10 cellular contexts compared by ENCODE assay signal in genomic region chr17:72514888-72515287, GRCh38.
A peak's percentile ranks its signal among the peaks of the same experiment; 100 is the strongest.
DNase-seq lines count a peak whose midpoint lies in the region; TF ChIP-seq lines count a peak whose summit lies in the region.
"Had no signal": no experiment of that assay in that cellular context is flagged by ENCODE, and none has a peak within 500 bp of the region (broad histone marks: within the 10 kb centered on the region; RNA-seq: fewer than 3 reads in every experiment).

No MANE protein-coding gene starts in this region.

- H3K27me3 ChIP-seq in right atrium auricular region, result no peaks in the 10 kb centered on the region
- H3K27me3 ChIP-seq in smooth muscle cell (ENCODE audit: low read depth), result no peaks in the 10 kb centered on the region
- no peaks in the 10 kb centered on the region for H3K27me3 ChIP-seq in MM.1S (replicated peaks; ENCODE audit: insufficient read depth, low read length)

- peak; percentile 62 for DNase-seq in HT1080 (ENCODE audit: low read depth)
- peak; percentile 91 for DNase-seq in astrocyte of the spinal cord (ENCODE audit: low read depth, low spot score)
- DNase-seq in right atrium auricular region (ENCODE audit: low spot score), result no peak
- DNase-seq in smooth muscle cell (lab: John Stamatoyannopoulos, UW; ENCODE audit: unreplicated experiment), result no peak
- no peak for DNase-seq in NCI-H2081 (lab: John Stamatoyannopoulos, UW)
- DNase-seq in MM.1S, result no peak
- no peak for DNase-seq in NCI-H345 treated with DMSO at 0.1 percent for 48 hours (lab: John Stamatoyannopoulos, UW; ENCODE audit: unreplicated experiment)
- no peak for DNase-seq in NCI-H526 treated with DMSO at 0.1 percent for 48 hours (lab: John Stamatoyannopoulos, UW)
- DNase-seq: activated CD8-positive, alpha-beta T cell treated with anti-CD3 and anti-CD28 coated beads for 36 hours; stimulated activated naive CD8-positive, alpha-beta T cell treated with anti-CD3 and anti-CD28 coated beads, Interleukin-15, amount 100 ng/mL, for 72 hours had no signal

- no peaks in the 10 kb centered on the region for H3K9me2 ChIP-seq in MM.1S (replicated peaks; ENCODE audit: insufficient read depth, low read length)

- in situ Hi-C loops in astrocyte of the spinal cord (cut with HindIII; ENCODE audit: low sequenced_read_pairs), result no loop called here

- 47% methylated on average over 6 of the region's 6 CpGs for WGBS in smooth muscle cell (ENCODE audit: low lambda C conversion rate)

- peaks cover 3% of the 10 kb centered on the region for H3F3A ChIP-seq in smooth muscle cell (ENCODE audit: low read depth)
- H3F3A ChIP-seq in MM.1S (ENCODE audit: insufficient read depth, low read length), result peaks cover 23% of the 10 kb centered on the region

- H3K9ac ChIP-seq in smooth muscle cell (ENCODE audit: low read depth) (peak overlapping the region; percentile 3), MM.1S (ENCODE audit: low read length) (no peak overlapping the region)

- no peaks in the 10 kb centered on the region for H3K9me3 ChIP-seq in right atrium auricular region
- H3K9me3 ChIP-seq in smooth muscle cell (replicated peaks; ENCODE audit: low read depth), result no peaks in the 10 kb centered on the region
- H3K9me3 ChIP-seq in MM.1S (replicated peaks; ENCODE audit: insufficient read depth, low read length), result no peaks in the 10 kb centered on the region

- peaks cover 59% of the 10 kb centered on the region for H3K79me2 ChIP-seq in smooth muscle cell (ENCODE audit: low read depth)
- H3K79me2 ChIP-seq in MM.1S (ENCODE audit: low read length), result peaks cover 91% of the 10 kb centered on the region

- H3K36me3 ChIP-seq in right atrium auricular region, result no peaks in the 10 kb centered on the region
- no peaks in the 10 kb centered on the region for H3K36me3 ChIP-seq in smooth muscle cell (ENCODE audit: low read depth)
- no peaks in the 10 kb centered on the region for H3K36me3 ChIP-seq in MM.1S (replicated peaks; ENCODE audit: insufficient read depth, low read length)

- H4K20me1 ChIP-seq in smooth muscle cell (ENCODE audit: low read depth), result peaks cover 81% of the 10 kb centered on the region
- H4K20me1 ChIP-seq in MM.1S (ENCODE audit: insufficient read depth, low read length), result no peaks in the 10 kb centered on the region

- H3K4me1 ChIP-seq in right atrium auricular region (peaks cover 0 to 17% of the 10 kb centered on the region in 2 donors), smooth muscle cell (ENCODE audit: low read depth) (peaks cover 55% of the 10 kb centered on the region), MM.1S (ENCODE audit: low read length) (peaks cover 29% of the 10 kb centered on the region)

- peak overlapping the region; percentile 64 for H3K4me2 ChIP-seq in smooth muscle cell
- H3K4me2 ChIP-seq in MM.1S (ENCODE audit: low read depth, low read length), result no peak overlapping the region

- H3K27ac ChIP-seq in right atrium auricular region (peak overlapping the region; percentile 47 to 51), smooth muscle cell (ENCODE audit: low read depth) (peak overlapping the region; percentile 69), MM.1S (ENCODE audit: low read length) (no peak overlapping the region)

- no peak for TF ChIP-seq CTCF in astrocyte of the spinal cord (IDR thresholded peaks at IDR 0.05; ENCODE audit: low read depth, low read length)
- no peak for TF ChIP-seq CTCF in right atrium auricular region (IDR thresholded peaks at IDR 0.05)
- no peak for TF ChIP-seq CTCF in smooth muscle cell (IDR thresholded peaks at IDR 0.05; ENCODE audit: borderline replicate concordance, insufficient read depth, poor library complexity, severe bottlenecking)
- no peak for TF ChIP-seq CTCF in MM.1S (IDR thresholded peaks at IDR 0.05; ENCODE audit: low read length)

- H3K4me3 ChIP-seq in astrocyte of the spinal cord (ENCODE audit: low read depth, low read length), result no peak overlapping the region
- H3K4me3 ChIP-seq in right atrium auricular region, result no peak overlapping the region
- H3K4me3 ChIP-seq in smooth muscle cell, result no peak overlapping the region
- H3K4me3 ChIP-seq in MM.1S (ENCODE audit: low read length), result no peak overlapping the region

- H2AFZ ChIP-seq in smooth muscle cell (ENCODE audit: low read depth), result peak overlapping the region; percentile 52
- H2AFZ ChIP-seq in MM.1S (ENCODE audit: low read length), result no peak overlapping the region

Comparison
In these comparisons a context has a peak if more than half of its experiments do, and no peak if none do; other contexts are left out.
1. DNase-seq: peak in HT1080 (single experiment) and astrocyte of the spinal cord (single experiment); none in right atrium auricular region (single experiment), smooth muscle cell (single experiment), NCI-H2081 (0 of 2), MM.1S (single experiment), NCI-H345 treated with DMSO at 0.1 percent for 48 hours (single experiment) and NCI-H526 treated with DMSO at 0.1 percent for 48 hours (single experiment).